Comparison of ENCODE assay signal across 14 cellular contexts in the genomic region with DNA sequence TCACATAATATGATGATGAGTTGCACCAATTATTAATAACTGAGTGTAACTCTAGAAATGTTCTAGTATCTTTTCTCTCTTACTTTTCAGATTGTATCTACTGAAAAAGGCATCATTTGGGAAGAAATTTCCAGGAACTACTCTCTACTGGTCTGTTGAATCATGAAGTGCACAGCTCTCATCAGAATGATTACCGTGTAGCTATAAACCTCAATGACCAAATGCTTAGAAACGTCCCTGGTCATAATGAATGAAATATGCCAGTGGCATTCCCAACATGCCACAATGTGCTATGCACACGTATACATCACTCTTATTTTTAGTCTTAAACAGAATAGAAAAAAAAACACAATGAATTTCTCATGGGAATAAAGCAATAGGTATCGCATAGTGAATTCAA.
"Had no signal": no experiment of that assay in that cellular context is flagged by ENCODE, and none has a peak within 500 bp of the region (broad histone marks: within the 10 kb centered on the region; RNA-seq: fewer than 3 reads in every experiment).

No MANE protein-coding gene starts in this region.

- H3K4me3 Mint-ChIP-seq: endodermal cell; naive thymus-derived CD4-positive, alpha-beta T cell; nephron progenitor cell had no signal

- DNase-seq: effector CD4-positive, alpha-beta T cell; endodermal cell; heart right ventricle; hypothalamus; islet precursor cell; mammary epithelial cell; naive thymus-derived CD4-positive, alpha-beta T cell; nephron progenitor cell; posterior cingulate gyrus; stimulated activated naive CD4-positive, alpha-beta T cell treated with Interleukin-2 at 50 U/mL for 16 hours had no signal

- H3K36me3 Mint-ChIP-seq: naive thymus-derived CD4-positive, alpha-beta T cell had no signal

- H3K4me3 ChIP-seq: coronary artery, heart right ventricle, skin epidermis had no signal

- H3K27me3 ChIP-seq: heart right ventricle had no signal

- H3K4me1 Mint-ChIP-seq: endodermal cell, nephron progenitor cell had no signal

- H3K27ac ChIP-seq: coronary artery, heart right ventricle, skin epidermis had no signal

- H3K36me3 ChIP-seq: heart right ventricle had no signal

- H3K27me3 Mint-ChIP-seq: naive thymus-derived CD4-positive, alpha-beta T cell had no signal

- H3K4me1 ChIP-seq: heart right ventricle had no signal

- ATAC-seq: heart right ventricle; left lobe of liver; naive thymus-derived CD4-positive, alpha-beta T cell; sciatic nerve had no signal

- H3K27ac Mint-ChIP-seq: endodermal cell; naive thymus-derived CD4-positive, alpha-beta T cell; nephron progenitor cell had no signal

- H3K9me3 Mint-ChIP-seq: nephron progenitor cell had no signal
